In the genomic region with DNA sequence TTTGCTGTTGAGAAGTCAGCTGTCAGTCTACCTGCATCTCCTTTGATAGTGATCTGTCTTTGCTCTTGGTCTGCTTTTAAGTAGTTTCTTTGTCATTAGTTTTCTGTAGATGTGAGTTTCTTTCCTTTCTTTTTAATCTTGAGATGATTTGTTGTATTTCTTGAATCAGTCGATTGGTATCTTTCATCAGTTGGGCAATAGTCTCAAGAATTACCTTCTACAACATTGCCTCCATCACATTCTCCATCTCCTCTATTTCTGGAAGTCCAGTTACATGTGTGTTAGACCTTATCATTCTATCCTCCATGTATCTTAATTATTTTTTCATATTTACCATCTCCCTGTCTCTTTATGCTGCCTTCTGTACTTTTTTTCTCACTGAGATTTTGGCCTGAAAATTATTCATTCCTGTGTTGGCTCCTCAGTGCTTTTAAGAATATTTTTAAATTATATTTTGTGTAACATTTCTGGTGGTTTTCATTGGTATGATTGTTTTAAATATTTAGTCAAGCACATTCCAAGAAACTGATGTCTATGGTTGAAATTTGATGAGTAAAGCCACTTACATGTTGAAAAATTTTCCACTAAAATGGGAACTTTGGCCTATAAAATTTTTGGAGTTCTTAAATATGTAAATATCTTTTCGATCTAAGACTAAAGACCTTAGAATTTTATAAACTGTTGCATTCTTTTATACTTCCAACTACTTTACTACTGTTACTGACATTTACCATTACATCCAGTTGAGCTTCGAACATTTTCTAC, we compare ENCODE assay signal across 18 cellular contexts.
DNase-seq lines count a peak whose midpoint lies in the region; ATAC-seq and TF ChIP-seq lines count a peak whose summit lies in the region.
"Had no signal": no experiment of that assay in that cellular context is flagged by ENCODE, and none has a peak within 500 bp of the region (broad histone marks: within the 10 kb centered on the region; RNA-seq: fewer than 3 reads in every experiment).

No MANE protein-coding gene starts in this region.

- peak; percentile 89 for DNase-seq in EH (ENCODE audit: low read depth)
- peak; percentile 10 for DNase-seq in HS-5 (ENCODE audit: low read depth)
- peak; percentile 95 for DNase-seq in dedifferentiated amniotic fluid mesenchymal stem cell (ENCODE audit: extremely low spot score)
- no peak for DNase-seq in head of caudate nucleus
- DNase-seq in NCI-H2029 treated with DMSO at 0.1 percent for 48 hours (lab: John Stamatoyannopoulos, UW), result no peak
- DNase-seq in NCI-H2081 treated with DMSO at 0.1 percent for 48 hours (lab: John Stamatoyannopoulos, UW), result no peak
- DNase-seq: COR-L47; DMS 273 treated with DMSO at 0.1 percent for 48 hours; DND-41; GDM1; NCI-H1436; NCI-H2029; NCI-H2171 treated with DMSO at 0.1 percent for 48 hours; NCI-H446 treated with DMSO at 0.1 percent for 48 hours; NCI-H69; NK-92 treated with Interleukin-12 subunit alpha and Interleukin-12 subunit beta, amount 100 ng/mL, for 24 hours had no signal

- no peak for ATAC-seq in GM18505 (IDR thresholded peaks at IDR 0.05; ENCODE audit: unreplicated experiment)
- ATAC-seq: Right ventricle myocardium inferior had no signal

- TF ChIP-seq POLR2A in GM18505 (IDR thresholded peaks at IDR 0.05; ENCODE audit: borderline replicate concordance, extremely low read depth, insufficient read depth, insufficient read length), result no peak

- intact Hi-C loops in head of caudate nucleus (cut with DNase I), result no loop called here

Comparison
In these comparisons a context has a peak if more than half of its experiments do, and no peak if none do; other contexts are left out.
1. DNase-seq: peak in EH (single experiment), HS-5 (single experiment) and dedifferentiated amniotic fluid mesenchymal stem cell (single experiment); none in head of caudate nucleus (0 of 42), NCI-H2029 treated with DMSO at 0.1 percent for 48 hours (single experiment) and NCI-H2081 treated with DMSO at 0.1 percent for 48 hours (single experiment).